13 cellular contexts compared by ENCODE assay signal in genomic region chr11:17476317-17477083, GRCh38. TPM values are rescaled to one million over a fixed set of nuclear protein-coding genes. Genes with fewer than 3 reads are reported as not detected.
A peak's percentile ranks its signal among the peaks of the same experiment; 100 is the strongest.
DNase-seq lines count a peak whose midpoint lies in the region; ATAC-seq and TF ChIP-seq lines count a peak whose summit lies in the region.
"Had no signal": no experiment of that assay in that cellular context is flagged by ENCODE, and none has a peak within 500 bp of the region (broad histone marks: within the 10 kb centered on the region; RNA-seq: fewer than 3 reads in every experiment).

ABCC8 (minus strand) TSS chr11:17476845; CDS start chr11:17476776, 69 bp downstream.

- no peaks in the 10 kb centered on the region for H3K9me3 Mint-ChIP-seq in activated CD4-positive, alpha-beta T cell treated with anti-CD3 and anti-CD28 coated beads for 36 hours (ENCODE audit: low read depth)
- H3K9me3 Mint-ChIP-seq in activated CD4-positive, alpha-beta T cell treated with anti-CD3 and anti-CD28 coated beads, Interleukin-2, amount 10 ng/mL, durations not matched to agents 7 days and 5 days, result no peaks in the 10 kb centered on the region
- H3K9me3 Mint-ChIP-seq: central memory CD8-positive, alpha-beta T cell; T-helper 1 cell treated with Interleukin-12 subunit alpha and Interleukin-12 subunit beta and Interleukin-4 antibody, amounts not matched to agents 30 μg/mL and 1 μg/mL, for 36 hours had no signal

- intact Hi-C loops in activated CD4-positive, alpha-beta T cell treated with anti-CD3 and anti-CD28 coated beads for 36 hours (cut with DNase I, micrococcal nuclease), result no loop called here

- no peak for ATAC-seq in activated CD4-positive, alpha-beta T cell treated with anti-CD3 and anti-CD28 coated beads for 36 hours
- ATAC-seq in thoracic aorta (ENCODE audit: insufficient number of reproducible peaks, low FRiP score, low read depth) (no peak), GM19397 (IDR thresholded peaks at IDR 0.05; ENCODE audit: unreplicated experiment) (no peak)

- no peaks in the 10 kb centered on the region for H3K9me3 ChIP-seq in thoracic aorta

- no peak within 1 kb of the TSS for H3K27ac Mint-ChIP-seq in activated CD4-positive, alpha-beta T cell treated with anti-CD3 and anti-CD28 coated beads for 36 hours
- H3K27ac Mint-ChIP-seq in activated CD4-positive, alpha-beta T cell treated with anti-CD3 and anti-CD28 coated beads, Interleukin-2, amount 10 ng/mL, durations not matched to agents 7 days and 5 days, result no peak within 1 kb of the TSS
- H3K27ac Mint-ChIP-seq: B cell; T-helper 1 cell treated with Interleukin-12 subunit alpha and Interleukin-12 subunit beta and Interleukin-4 antibody, amounts not matched to agents 30 μg/mL and 1 μg/mL, for 36 hours had no signal

- peaks cover 0 to 6% of the 10 kb centered on the region in 2 donors for H3K4me1 ChIP-seq in thoracic aorta (ENCODE audit: control insufficient read depth in 1 of 2, low read depth in 2 of 2)

- H3K27me3 ChIP-seq in thoracic aorta (replicated peaks; ENCODE audit: insufficient read depth), result no peaks in the 10 kb centered on the region

- H3K36me3 Mint-ChIP-seq in activated CD4-positive, alpha-beta T cell treated with anti-CD3 and anti-CD28 coated beads for 36 hours (ENCODE audit: low read depth), result no peaks in the 10 kb centered on the region
- no peaks in the 10 kb centered on the region for H3K36me3 Mint-ChIP-seq in activated CD4-positive, alpha-beta T cell treated with anti-CD3 and anti-CD28 coated beads, Interleukin-2, amount 10 ng/mL, durations not matched to agents 7 days and 5 days (ENCODE audit: low read depth)

- POLR2A ChIA-PET in activated CD4-positive, alpha-beta T cell treated with anti-CD3 and anti-CD28 coated beads for 36 hours (lab: Charles Lee), result no interaction called here
- POLR2A ChIA-PET in activated CD4-positive, alpha-beta T cell treated with anti-CD3 and anti-CD28 coated beads, Interleukin-2, amount 10 ng/mL, durations not matched to agents 7 days and 5 days (lab: Charles Lee), result no interaction called here

- H3K4me1 Mint-ChIP-seq in activated CD4-positive, alpha-beta T cell treated with anti-CD3 and anti-CD28 coated beads for 36 hours, result no peaks in the 10 kb centered on the region
- peaks cover 2% of the 10 kb centered on the region for H3K4me1 Mint-ChIP-seq in activated CD4-positive, alpha-beta T cell treated with anti-CD3 and anti-CD28 coated beads, Interleukin-2, amount 10 ng/mL, durations not matched to agents 7 days and 5 days
- H3K4me1 Mint-ChIP-seq: B cell; central memory CD8-positive, alpha-beta T cell had no signal

- peak within 1 kb of the TSS; percentile 41 for H3K4me3 ChIP-seq in thoracic aorta
- H3K4me3 ChIP-seq: lung had no signal

- TF ChIP-seq CTCF in VCaP (conservative IDR thresholded peaks at IDR 0.05) (no peak), thoracic aorta (IDR thresholded peaks at IDR 0.05) (no peak), GM10266 (IDR thresholded peaks at IDR 0.05; ENCODE audit: control insufficient read depth, insufficient read depth, low read depth, missing control alignments) (no peak)

- CTCF ChIA-PET in activated CD4-positive, alpha-beta T cell treated with anti-CD3 and anti-CD28 coated beads for 36 hours (lab: Charles Lee), result interaction anchor here (0.6 kb wide), 2 partner anchors 87 to 797 kb away, joined by 3 to 5 read pairs; no protein-coding TSS in a partner anchor
- CTCF ChIA-PET in activated CD4-positive, alpha-beta T cell treated with anti-CD3 and anti-CD28 coated beads, Interleukin-2, amount 10 ng/mL, durations not matched to agents 7 days and 5 days (lab: Charles Lee), result interaction anchor here (0.6 to 1.3 kb wide), 3 partner anchors 12 to 334 kb away, joined by 3 read pairs; no protein-coding TSS in a partner anchor

- H3K36me3 ChIP-seq in thoracic aorta, result no peaks in the 10 kb centered on the region

- peak; percentile 17 for DNase-seq in activated CD4-positive, alpha-beta T cell treated with anti-CD3 and anti-CD28 coated beads for 36 hours
- DNase-seq in activated CD4-positive, alpha-beta T cell treated with anti-CD3 and anti-CD28 coated beads, Interleukin-2, amount 10 ng/mL, durations not matched to agents 7 days and 5 days, result no peak
- DNase-seq in iPS-NIHi7 (ENCODE audit: extremely low spot score) (peak; percentile 67), thoracic aorta (ENCODE audit: low spot score) (no peak), GM10266 (ENCODE audit: extremely low spot score) (no peak)
- DNase-seq in activated CD4-positive, CD25-positive, alpha-beta regulatory T cell treated with anti-CD3 and anti-CD28 coated beads, Interleukin-2, amount 50 U/mL, for 72 hours, result no peak
- DNase-seq: IMR-90 had no signal

- peak within 1 kb of the TSS; percentile 31 for H3K4me3 Mint-ChIP-seq in activated CD4-positive, alpha-beta T cell treated with anti-CD3 and anti-CD28 coated beads for 36 hours
- no peak within 1 kb of the TSS for H3K4me3 Mint-ChIP-seq in activated CD4-positive, alpha-beta T cell treated with anti-CD3 and anti-CD28 coated beads, Interleukin-2, amount 10 ng/mL, durations not matched to agents 7 days and 5 days
- H3K4me3 Mint-ChIP-seq: B cell; central memory CD8-positive, alpha-beta T cell; T-helper 1 cell treated with Interleukin-12 subunit alpha and Interleukin-12 subunit beta and Interleukin-4 antibody, amounts not matched to agents 30 μg/mL and 1 μg/mL, for 36 hours had no signal

- H3K27ac ChIP-seq in VCaP, result peak within 1 kb of the TSS; percentile 35; the same call in 1 of the 2 replicates
- H3K27ac ChIP-seq in thoracic aorta, result no peak within 1 kb of the TSS

- peaks cover 67% of the 10 kb centered on the region for H3K27me3 Mint-ChIP-seq in activated CD4-positive, alpha-beta T cell treated with anti-CD3 and anti-CD28 coated beads for 36 hours
- peaks cover 85% of the 10 kb centered on the region for H3K27me3 Mint-ChIP-seq in activated CD4-positive, alpha-beta T cell treated with anti-CD3 and anti-CD28 coated beads, Interleukin-2, amount 10 ng/mL, durations not matched to agents 7 days and 5 days

RNA-seq across cellular contexts. Expression of gene ABCC8, which starts in this region (rescaled TPM):
- not detected for total RNA-seq in activated CD4-positive, alpha-beta T cell treated with anti-CD3 and anti-CD28 coated beads for 36 hours
- not detected for total RNA-seq in activated CD4-positive, alpha-beta T cell treated with anti-CD3 and anti-CD28 coated beads, Interleukin-2, amount 10 ng/mL, durations not matched to agents 7 days and 5 days
- total RNA-seq in thoracic aorta, result 10 to 100 TPM in 1 of 2 donors, under 1 TPM in 1; 0.42 to 13.9 TPM
- total RNA-seq: IMR-90 had no signal

Comparison
In these comparisons a context has a peak if more than half of its experiments do, and no peak if none do; other contexts are left out.
1. Peak in DNase-seq in activated CD4-positive, alpha-beta T cell treated with anti-CD3 and anti-CD28 coated beads for 36 hours; RNA of the gene not detected or under 1 TPM.